In the genomic region with DNA sequence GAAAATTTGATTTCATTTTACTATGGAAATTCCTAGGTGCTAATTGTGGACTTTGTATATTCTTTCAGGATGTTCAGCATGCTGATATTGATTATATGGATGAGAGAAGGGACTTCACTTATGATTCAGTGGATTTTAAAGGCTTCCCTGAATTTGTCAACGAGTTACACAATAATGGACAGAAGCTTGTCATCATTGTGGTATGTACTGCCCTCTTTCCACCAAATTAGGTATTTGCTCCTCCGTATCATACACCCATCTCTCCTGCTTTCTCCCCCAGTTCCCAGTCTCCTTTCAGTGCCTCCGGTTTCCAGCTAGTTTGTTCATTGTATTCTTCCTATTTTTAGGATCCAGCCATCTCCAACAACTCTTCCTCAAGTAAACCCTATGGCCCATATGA, we compare ENCODE assay signal across 15 cellular contexts. TPM values are rescaled to one million over a fixed set of nuclear protein-coding genes. Genes with fewer than 3 reads are reported as not detected.
DNase-seq lines count a peak whose midpoint lies in the region; ATAC-seq, FAIRE-seq and TF ChIP-seq lines count a peak whose summit lies in the region.
"Had no signal": no experiment of that assay in that cellular context is flagged by ENCODE, and none has a peak within 500 bp of the region (broad histone marks: within the 10 kb centered on the region; RNA-seq: fewer than 3 reads in every experiment).

No MANE protein-coding gene starts in this region.

- H3K9ac ChIP-seq in skeletal muscle satellite cell (ENCODE audit: low read depth, low read length) = peak overlapping the region; percentile 30

- H3K36me3 ChIP-seq in skeletal muscle satellite cell (ENCODE audit: insufficient read depth, low read length) = no peaks in the 10 kb centered on the region

- no peak for ATAC-seq in GM19397 (IDR thresholded peaks at IDR 0.05; ENCODE audit: unreplicated experiment)
- ATAC-seq: activated T-cell treated with anti-CD3 and anti-CD28 coated beads, Interleukin-2, amount 50 U/mL, for 4 hours; Panc1; stimulated activated effector memory CD8-positive, alpha-beta T cell treated with anti-CD3 and anti-CD28 coated beads, Interleukin-12 subunit alpha, Interleukin-12 subunit beta, amount 100 ng/mL, for 72 hours had no signal

- CTCF ChIA-PET in RWPE1 (lab: Yijun Ruan, JAX) = interaction anchor here (0.8 to 2.7 kb wide), 2 partner anchors 55 to 64 kb away, joined by 3 to 26 read pairs; no protein-coding TSS in a partner anchor

- DNase-seq in DMS53 (lab: John Stamatoyannopoulos, UW) (peak; percentile 22), DMS53 treated with DMSO at 0.1 percent for 48 hours (lab: John Stamatoyannopoulos, UW; ENCODE audit: unreplicated experiment) (no peak), RWPE1 (ENCODE audit: low spot score) (peak; percentile 24), fibroblast of pulmonary artery (ENCODE audit: low read depth) (peak; percentile 3), D721Med (ENCODE audit: insufficient read length, low spot score) (no peak)
- DNase-seq in effector CD4-positive, alpha-beta T cell = no peak
- DNase-seq: activated B cell treated with CpG ODN at 0.5 μM for 24 hours; activated T-cell treated with anti-CD3 and anti-CD28 coated beads, Interleukin-2, amount 50 U/mL, for 4 hours; NCI-H1417 treated with DMSO at 0.1 percent for 48 hours; stimulated activated CD4-positive, alpha-beta T cell treated with anti-CD3 and anti-CD28 coated beads, Interleukin-15, amount 100 ng/mL, for 24 hours had no signal

- H3K4me3 ChIP-seq in fibroblast of pulmonary artery (replicated peaks; ENCODE audit: low read depth, low read length) (no peak overlapping the region), skeletal muscle satellite cell (ENCODE audit: low read length) (no peak overlapping the region)

- no peaks in the 10 kb centered on the region for H3K27me3 ChIP-seq in skeletal muscle satellite cell (ENCODE audit: control insufficient read depth, insufficient read depth, low read length)

- H3K4me1 ChIP-seq in skeletal muscle satellite cell (ENCODE audit: control insufficient read depth, insufficient read depth, low read length) = peaks cover 35% of the 10 kb centered on the region

- TF ChIP-seq CTCF in RWPE1 (conservative IDR thresholded peaks at IDR 0.05; ENCODE audit: low read depth) (no peak; the same call in 1 of the 2 replicates), fibroblast of pulmonary artery (IDR thresholded peaks at IDR 0.05; ENCODE audit: low read length, missing control alignments) (no peak), D721Med (IDR thresholded peaks at IDR 0.05; ENCODE audit: insufficient read depth, missing control alignments) (no peak)

- H3K9me3 ChIP-seq in skeletal muscle satellite cell (replicated peaks; ENCODE audit: low read length) = no peaks in the 10 kb centered on the region

- no peak overlapping the region for H3K27ac ChIP-seq in RWPE1
- H3K27ac ChIP-seq: 22Rv1 had no signal

- no peak for FAIRE-seq in D721Med (lab: Jason Lieb, UNC)

- peak overlapping the region; percentile 61 for H3K4me2 ChIP-seq in skeletal muscle satellite cell (ENCODE audit: low read length)

- POLR2A ChIA-PET in RWPE1 (lab: Yijun Ruan, JAX; ENCODE audit: low non-redundant PET) = no interaction called here

RNA-seq across cellular contexts. Expression of a gene that starts 34.6 kb away (rescaled TPM):
- total RNA-seq in skeletal muscle satellite cell (2012; rRNA removed) = 0.25 and 1.5 TPM in 2 replicates
- total RNA-seq: activated T-cell treated with anti-CD3 and anti-CD28 coated beads, Interleukin-2, amount 50 U/mL, for 4 hours had no signal

RNA-seq across cellular contexts. Expression of a gene that starts 56.7 kb away (rescaled TPM):
- not detected in 2 replicates for total RNA-seq in skeletal muscle satellite cell (2012; rRNA removed)
- total RNA-seq: activated B cell treated with CpG ODN at 0.5 μM for 24 hours; activated T-cell treated with anti-CD3 and anti-CD28 coated beads, Interleukin-2, amount 50 U/mL, for 4 hours had no signal

Comparison
In these comparisons a context has a peak if more than half of its experiments do, and no peak if none do; other contexts are left out.
1. DNase-seq: peak in DMS53 (single experiment), RWPE1 (single experiment) and fibroblast of pulmonary artery (single experiment); none in DMS53 treated with DMSO at 0.1 percent for 48 hours (single experiment), effector CD4-positive, alpha-beta T cell (single experiment) and D721Med (single experiment).